Comparison of ENCODE assay signal across 14 cellular contexts in the genomic region with DNA sequence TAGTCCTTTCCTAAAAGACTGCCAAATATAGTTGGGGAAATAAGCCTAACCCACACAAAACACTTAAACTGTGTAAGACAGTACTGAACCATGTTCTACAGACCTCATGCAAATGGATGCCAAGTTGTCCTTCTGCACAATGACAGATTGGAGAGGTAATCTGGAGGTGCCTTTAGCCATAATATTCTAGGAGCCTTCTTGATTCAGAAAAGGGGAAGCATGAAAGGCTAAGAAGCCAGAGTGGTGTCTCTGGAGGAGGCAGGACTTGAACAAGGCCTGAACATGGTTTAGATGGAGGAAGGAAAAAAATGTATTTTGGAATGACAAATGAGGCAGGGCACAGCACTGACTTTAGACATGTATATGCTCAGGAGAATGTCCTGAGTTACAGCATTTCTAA.
DNase-seq lines count a peak whose midpoint lies in the region; ATAC-seq, FAIRE-seq and TF ChIP-seq lines count a peak whose summit lies in the region.
"Had no signal": no experiment of that assay in that cellular context is flagged by ENCODE, and none has a peak within 500 bp of the region (broad histone marks: within the 10 kb centered on the region; RNA-seq: fewer than 3 reads in every experiment).

No MANE protein-coding gene starts in this region.

- DNase-seq in DND-41 (no peak), Kasumi-1 (lab: John Stamatoyannopoulos, UW) (peak; percentile 34 to 53), small intestine (no peak), DMS153 treated with DMSO at 0.1 percent for 48 hours (lab: John Stamatoyannopoulos, UW; ENCODE audit: unreplicated experiment) (no peak), germinal center (ENCODE audit: low spot score) (no peak)
- DNase-seq in activated naive CD8-positive, alpha-beta T cell treated with anti-CD3 and anti-CD28 coated beads for 36 hours: no peak
- DNase-seq: activated CD4-positive, CD25-positive, alpha-beta regulatory T cell; GOT3; NCI-H1105; NCI-H510A; SHP77 treated with DMSO at 0.1 percent for 48 hours; stimulated activated CD4-positive, alpha-beta T cell treated with anti-CD3 and anti-CD28 coated beads, Interleukin-4, amount 100 ng/mL, for 4 hours had no signal

- peaks cover 4% of the 10 kb centered on the region for H3K9me3 Mint-ChIP-seq in activated naive CD8-positive, alpha-beta T cell treated with anti-CD3 and anti-CD28 coated beads for 36 hours

- H3K4me3 Mint-ChIP-seq in activated naive CD8-positive, alpha-beta T cell treated with anti-CD3 and anti-CD28 coated beads for 36 hours: peak overlapping the region; percentile 1

- H3K27me3 ChIP-seq in DND-41 (ENCODE audit: insufficient read depth, low read length, poor library complexity): no peaks in the 10 kb centered on the region
- H3K27me3 ChIP-seq in small intestine (ENCODE audit: control insufficient read depth in 2 of 2, insufficient read depth in 2 of 2, low read length in 2 of 2): no peaks in the 10 kb centered on the region

- H3K27ac ChIP-seq in DND-41 (ENCODE audit: low read length): peak overlapping the region; percentile 74
- H3K27ac ChIP-seq in small intestine (ENCODE audit: low read depth in 1 of 2, low read length in 1 of 2): peak overlapping the region; percentile 44 to 53

- no peak for ATAC-seq in DND-41 (ENCODE audit: insufficient read depth, low read depth)
- ATAC-seq in GM18868 (IDR thresholded peaks at IDR 0.05; ENCODE audit: unreplicated experiment): no peak

- peak overlapping the region; percentile 20; the same call in 1 of the 2 replicates for H2AFZ ChIP-seq in DND-41 (ENCODE audit: low read depth, low read length)

- H3K27me3 Mint-ChIP-seq in activated naive CD8-positive, alpha-beta T cell treated with anti-CD3 and anti-CD28 coated beads for 36 hours: no peaks in the 10 kb centered on the region

- peak overlapping the region in 1 of 2 experiments; percentile 49; a peak in 2 of 4 replicates for H3K4me3 ChIP-seq in DND-41 (ENCODE audit: low read depth in 1 of 2, low read length in 2 of 2)
- H3K4me3 ChIP-seq in small intestine (ENCODE audit: low read depth in 1 of 2, low read length in 2 of 2): no peak overlapping the region

- no peaks in the 10 kb centered on the region for H4K20me1 ChIP-seq in DND-41 (ENCODE audit: insufficient read depth, low read length)

- H3K36me3 ChIP-seq in DND-41 (ENCODE audit: insufficient read depth, low read length) (no peaks in the 10 kb centered on the region), small intestine (ENCODE audit: control insufficient read depth in 2 of 2, insufficient read depth in 2 of 2, low read length in 2 of 2) (no peaks in the 10 kb centered on the region)

- H3K4me1 ChIP-seq in DND-41 (ENCODE audit: insufficient read depth, low read length): peaks cover 69% of the 10 kb centered on the region
- no peaks in the 10 kb centered on the region for H3K4me1 ChIP-seq in small intestine (ENCODE audit: control insufficient read depth in 2 of 2, insufficient read depth in 1 of 2, low read depth in 1 of 2, low read length in 1 of 2)

- no peak for TF ChIP-seq CTCF in DND-41 (IDR thresholded peaks at IDR 0.05; ENCODE audit: borderline replicate concordance, extremely low read depth, low read length, poor library complexity, severe bottlenecking)

- H3K9me3 ChIP-seq in DND-41 (ENCODE audit: insufficient read depth, low read length, severe bottlenecking) (no peaks in the 10 kb centered on the region), small intestine (ENCODE audit: control insufficient read depth, low read depth) (no peaks in the 10 kb centered on the region)

- FAIRE-seq in small intestine (lab: Jason Lieb, UNC): no peak
- FAIRE-seq: colon had no signal

- peak overlapping the region; percentile 83 for H3K27ac Mint-ChIP-seq in activated naive CD8-positive, alpha-beta T cell treated with anti-CD3 and anti-CD28 coated beads for 36 hours

- H3K79me2 ChIP-seq in DND-41 (ENCODE audit: insufficient read depth, low read length): peaks cover 22% of the 10 kb centered on the region

- peak overlapping the region; percentile 58 for H3K9ac ChIP-seq in DND-41 (ENCODE audit: low read depth, low read length)

- H3K36me3 Mint-ChIP-seq in activated naive CD8-positive, alpha-beta T cell treated with anti-CD3 and anti-CD28 coated beads for 36 hours: peaks cover 50% of the 10 kb centered on the region

- peaks cover 84% of the 10 kb centered on the region for H3K4me1 Mint-ChIP-seq in activated naive CD8-positive, alpha-beta T cell treated with anti-CD3 and anti-CD28 coated beads for 36 hours

- H3K4me2 ChIP-seq in DND-41 (ENCODE audit: insufficient read depth, low read length): peak overlapping the region; percentile 70

Comparison
In these comparisons a context has a peak if more than half of its experiments do, and no peak if none do; other contexts are left out.
1. DNase-seq: peak in Kasumi-1 (2 of 2); none in DND-41 (single experiment), activated naive CD8-positive, alpha-beta T cell treated with anti-CD3 and anti-CD28 coated beads for 36 hours (single experiment), small intestine (single experiment), DMS153 treated with DMSO at 0.1 percent for 48 hours (single experiment) and germinal center (single experiment).